In the genomic region with DNA sequence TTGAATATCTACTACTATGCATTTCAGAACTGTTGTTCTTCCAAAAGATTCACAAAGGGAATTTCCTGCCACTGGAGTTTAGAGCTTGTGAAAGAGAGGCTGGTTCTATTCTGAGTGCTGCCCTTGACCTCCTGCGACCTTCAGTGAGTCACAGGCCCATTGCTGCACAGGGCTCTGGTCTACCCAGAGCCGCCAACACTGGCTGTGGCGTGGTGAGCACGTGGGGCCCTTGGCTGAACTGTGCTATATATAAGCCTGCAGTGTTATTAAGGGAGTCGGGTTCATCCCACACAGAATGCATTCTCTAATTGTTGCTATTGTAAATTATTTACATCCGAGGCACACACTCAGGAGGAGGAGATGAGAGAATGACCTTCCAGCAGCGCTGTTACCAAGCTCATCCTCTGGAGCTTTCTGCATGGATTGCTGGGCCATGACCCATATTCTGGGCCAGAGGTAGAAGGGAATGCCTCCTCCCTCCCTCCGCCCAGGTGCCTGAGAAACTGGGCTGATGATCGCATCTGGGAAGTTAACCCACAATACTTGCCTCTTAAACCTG, we compare ENCODE assay signal across 21 cellular contexts. TPM values are rescaled to one million over a fixed set of nuclear protein-coding genes. Genes with fewer than 3 reads are reported as not detected.
DNase-seq lines count a peak whose midpoint lies in the region; ATAC-seq, FAIRE-seq and TF ChIP-seq lines count a peak whose summit lies in the region.
"Had no signal": no experiment of that assay in that cellular context is flagged by ENCODE, and none has a peak within 500 bp of the region (broad histone marks: within the 10 kb centered on the region; RNA-seq: fewer than 3 reads in every experiment).

No MANE protein-coding gene starts in this region.

- H3K36me3 ChIP-seq in right atrium auricular region (no peaks in the 10 kb centered on the region), HepG2 (replicated peaks in 1 of 2; ENCODE audit: control insufficient read depth in 1 of 2, insufficient read depth in 2 of 2, low read length in 2 of 2) (no peaks in the 10 kb centered on the region)

- no peaks in the 10 kb centered on the region for H3K9me3 ChIP-seq in right atrium auricular region
- H3K9me3 ChIP-seq in HepG2 (ENCODE audit: low read length): peaks cover 11% of the 10 kb centered on the region; the same call in 1 of the 2 replicates

- CTCF ChIA-PET in HepG2 (lab: Yijun Ruan, JAX; ENCODE audit: low intra/inter-chr PET ratio, low total read pairs): no interaction called here

- no peak for TF ChIP-seq POLR2A in HepG2 (IDR thresholded peaks at IDR 0.05; ENCODE audit: insufficient read depth in 1 of 2, low read depth in 2 of 2, low read length in 2 of 2)

- POLR2A ChIA-PET in HepG2 (lab: Yijun Ruan, JAX): no interaction called here

- TF ChIP-seq EP300 in HepG2 (IDR thresholded peaks at IDR 0.05; ENCODE audit: low read depth in 2 of 2, low read length in 2 of 2) (no peak; a peak in 1 of 4 replicates), HepG2 (CRISPR knock-in tag; IDR thresholded peaks at IDR 0.05; ENCODE audit: borderline replicate concordance) (no peak; the same call in 1 of the 2 replicates)

- no peak for FAIRE-seq in HepG2 (lab: Jason Lieb, UNC)
- no peak for FAIRE-seq in urothelium cell line (lab: Jason Lieb, UNC)
- FAIRE-seq: A204.1, bronchial epithelial cell, small intestine had no signal

- peak; percentile 84 for ATAC-seq in Right ventricle myocardium inferior
- ATAC-seq in HepG2: peak; percentile 99
- no peak for ATAC-seq in HG02970 (IDR thresholded peaks at IDR 0.05; ENCODE audit: low FRiP score, unreplicated experiment)
- ATAC-seq: activated CD4-positive, CD25-positive, alpha-beta regulatory T cell treated with anti-CD3 and anti-CD28 coated beads, Interleukin-2, amount 50 U/mL, for 24 hours; activated naive CD4-positive, alpha-beta T cell treated with anti-CD3 and anti-CD28 coated beads, Interleukin-2, amount 50 U/mL, for 72 hours; stimulated activated effector memory CD8-positive, alpha-beta T cell treated with anti-CD3 and anti-CD28 coated beads, Interleukin-12 subunit alpha, Interleukin-12 subunit beta, amount 100 ng/mL, for 72 hours had no signal

- intact Hi-C loops in Right ventricle myocardium inferior (cut with DNase I) (no loop called here), HepG2 (cut with micrococcal nuclease; ENCODE audit: unreplicated experiment) (no loop called here)

- TF ChIP-seq CTCF in right atrium auricular region (IDR thresholded peaks at IDR 0.05): no peak
- no peak for TF ChIP-seq CTCF in epithelial cell of proximal tubule (conservative IDR thresholded peaks at IDR 0.05; ENCODE audit: low read depth, low read length)
- no peak for TF ChIP-seq CTCF in HepG2 (CRISPR knock-in tag; IDR thresholded peaks at IDR 0.05)

- H3K27me3 ChIP-seq in right atrium auricular region (no peaks in the 10 kb centered on the region), HepG2 (ENCODE audit: control insufficient read depth in 1 of 2, insufficient read depth in 2 of 2, low read length in 2 of 2) (no peaks in the 10 kb centered on the region)

- TF ChIP-seq RAD21 in HepG2 (CRISPR knock-in tag; IDR thresholded peaks at IDR 0.05): no peak

- H2AFZ ChIP-seq in HepG2 (ENCODE audit: low read length): no peak overlapping the region

- H3K4me2 ChIP-seq in HepG2 (ENCODE audit: low read depth, low read length): no peak overlapping the region

- no TSS peak for BruUV-seq in HepG2 (replicated peaks; lab: Mats Ljungman, UMichigan)

- no peaks in the 10 kb centered on the region for H4K20me1 ChIP-seq in HepG2 (ENCODE audit: insufficient read depth, low read length)

- H3K9ac ChIP-seq in HepG2 (ENCODE audit: insufficient read depth, low read depth, low read length): no peak overlapping the region

- H3K4me3 ChIP-seq in right atrium auricular region (no peak overlapping the region), epithelial cell of proximal tubule (ENCODE audit: low read depth, low read length) (no peak overlapping the region), HepG2 (replicated peaks in 1 of 3; ENCODE audit: insufficient read depth in 1 of 3, low read depth in 2 of 3, low read length in 3 of 3) (no peak overlapping the region)

- WGBS in HepG2 (ENCODE audit: low lambda C conversion rate): 22% methylated on average over 6 of the region's 9 CpGs

- H3K27ac ChIP-seq in right atrium auricular region (no peak overlapping the region), HepG2 (ENCODE audit: extremely low read length, insufficient read depth, low read length) (no peak overlapping the region)

- in situ Hi-C loops in HepG2 (cut with HindIII; ENCODE audit: extremely low pct_ligation_motif_present, low pct_unique_long_range_greater_than_20kb): no loop called here

- H3K4me1 ChIP-seq in right atrium auricular region (peaks cover 0 to 9% of the 10 kb centered on the region in 2 donors), HepG2 (ENCODE audit: insufficient read depth, low read length) (peaks cover 9% of the 10 kb centered on the region; the same call in 1 of the 2 replicates)

- DNase-seq in Right ventricle myocardium inferior (ENCODE audit: missing footprints): no peak
- no peak for DNase-seq in right atrium auricular region (ENCODE audit: low spot score)
- peak; percentile 63 for DNase-seq in epithelial cell of proximal tubule (ENCODE audit: low read depth)
- peak; percentile 33 for DNase-seq in HepG2 (ENCODE audit: low spot score)
- peak; percentile 30 for DNase-seq in urothelium cell line (ENCODE audit: low spot score)
- no peak for DNase-seq in activated CD4-positive, alpha-beta T cell treated with anti-CD3 and anti-CD28 coated beads, Interleukin-2, amount 50 U/mL, for 1 hour
- no peak for DNase-seq in mesenteric fat pad (ENCODE audit: low spot score)
- DNase-seq: activated CD8-positive, alpha-beta memory T cell treated with anti-CD3 and anti-CD28 coated beads, Interleukin-2, amount 50 U/mL, for 48 hours; Kasumi-1; NCI-H187 treated with DMSO at 0.1 percent for 48 hours; NCI-H774; small intestine had no signal

- H3K79me2 ChIP-seq in HepG2 (ENCODE audit: insufficient read depth, low read length): no peaks in the 10 kb centered on the region

TF ChIP-seq in HepG2, 621 proteins besides CTCF, POLR2A, EP300 and RAD21 (continues in another document):
- no peak; the same call in 1 of the 2 replicates for TF ChIP-seq KMT2B (CRISPR knock-in tag; IDR thresholded peaks at IDR 0.05)
- peak; percentile 87 for TF ChIP-seq RXRB (CRISPR knock-in tag; IDR thresholded peaks at IDR 0.05; ENCODE audit: borderline replicate concordance)
- peak; percentile 58; the same call in 1 of the 2 replicates for TF ChIP-seq FOXK1 (CRISPR knock-in tag; IDR thresholded peaks at IDR 0.05; ENCODE audit: borderline replicate concordance, low read depth)
- TF ChIP-seq, protein P1, sequence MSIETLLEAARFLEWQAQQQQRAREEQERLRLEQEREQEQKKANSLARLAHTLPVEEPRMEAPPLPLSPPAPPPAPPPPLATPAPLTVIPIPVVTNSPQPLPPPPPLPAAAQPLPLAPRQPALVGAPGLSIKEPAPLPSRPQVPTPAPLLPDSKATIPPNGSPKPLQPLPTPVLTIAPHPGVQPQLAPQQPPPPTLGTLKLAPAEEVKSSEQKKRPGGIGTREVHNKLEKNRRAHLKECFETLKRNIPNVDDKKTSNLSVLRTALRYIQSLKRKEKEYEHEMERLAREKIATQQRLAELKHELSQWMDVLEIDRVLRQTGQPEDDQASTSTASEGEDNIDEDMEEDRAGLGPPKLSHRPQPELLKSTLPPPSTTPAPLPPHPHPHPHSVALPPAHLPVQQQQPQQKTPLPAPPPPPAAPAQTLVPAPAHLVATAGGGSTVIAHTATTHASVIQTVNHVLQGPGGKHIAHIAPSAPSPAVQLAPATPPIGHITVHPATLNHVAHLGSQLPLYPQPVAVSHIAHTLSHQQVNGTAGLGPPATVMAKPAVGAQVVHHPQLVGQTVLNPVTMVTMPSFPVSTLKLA (IDR thresholded peaks at IDR 0.05): no peak
- no peak for TF ChIP-seq TCF7 (IDR thresholded peaks at IDR 0.05; ENCODE audit: low read depth)
- no peak for TF ChIP-seq ZNF350 (CRISPR knock-in tag; IDR thresholded peaks at IDR 0.05; ENCODE audit: borderline replicate concordance, low read depth)
- peak; percentile 8; the same call in 1 of the 2 replicates for TF ChIP-seq FOXA3 (CRISPR knock-in tag; IDR thresholded peaks at IDR 0.05)
- no peak for TF ChIP-seq PAF1 (CRISPR knock-in tag; IDR thresholded peaks at IDR 0.05)
- no peak for TF ChIP-seq EED (CRISPR knock-in tag; IDR thresholded peaks at IDR 0.05)
- TF ChIP-seq ZNF430 (CRISPR knock-in tag; IDR thresholded peaks at IDR 0.05): no peak
- no peak for TF ChIP-seq MATR3 (CRISPR knock-in tag; IDR thresholded peaks at IDR 0.05)
- TF ChIP-seq NR2F6 (IDR thresholded peaks at IDR 0.05): peak; percentile 92
- peak; percentile 97 for TF ChIP-seq NR2F6 (CRISPR knock-in tag; IDR thresholded peaks at IDR 0.05)
- no peak for TF ChIP-seq TSC22D2 (CRISPR knock-in tag; IDR thresholded peaks at IDR 0.05; ENCODE audit: borderline replicate concordance)

RNA-seq across cellular contexts. Expression of gene BRINP1, which starts 47.0 kb away (rescaled TPM):
- 0.35 TPM for total RNA-seq in Right ventricle myocardium inferior
- 1 to 10 TPM in 1 of 2 donors, under 1 TPM in 1; 0.78 to 2.0 TPM for total RNA-seq in right atrium auricular region
- total RNA-seq in epithelial cell of proximal tubule: 1.4 and 2.5 TPM in 2 replicates
- total RNA-seq in HepG2 (2016; rRNA removed; fragmentation: Illumina TruSeq; extraction: Trizol): not detected in 2 replicates
- total RNA-seq in HepG2 (2016; cell fraction: cytosol; rRNA removed; fragmentation: Illumina TruSeq; extraction: Trizol; ENCODE audit: low read depth): not detected in 2 replicates
- total RNA-seq in HepG2 (2016; cell fraction: insoluble cytoplasmic fraction; rRNA removed; fragmentation: Illumina TruSeq; extraction: Trizol): not detected in 2 replicates
- total RNA-seq in HepG2 (2016; cell fraction: membrane; rRNA removed; fragmentation: Illumina TruSeq; extraction: Trizol): not detected in 2 replicates
- not detected in 2 replicates for total RNA-seq in HepG2 (2016; cell fraction: nucleus; rRNA removed; fragmentation: Illumina TruSeq; extraction: Trizol)
- not detected in 2 replicates for polyA plus RNA-seq in HepG2 (2011; rRNA removed)
- not detected in 2 replicates for polyA plus RNA-seq in HepG2 (2011; cell fraction: cytosol; rRNA removed)
- polyA plus RNA-seq in HepG2 (2011; cell fraction: nucleus; rRNA removed): not detected in 2 replicates
- not detected in 2 replicates for polyA plus RNA-seq in HepG2 (2012)
- polyA plus RNA-seq in HepG2 (2016; cell fraction: cytosol; fragmentation: Illumina TruSeq; extraction: Trizol; ENCODE audit: low read depth): not detected in 2 replicates
- polyA plus RNA-seq in HepG2 (2016; cell fraction: insoluble cytoplasmic fraction; fragmentation: Illumina TruSeq; extraction: Trizol; ENCODE audit: low read depth): not detected in 2 replicates
- polyA plus RNA-seq in HepG2 (2016; cell fraction: membrane; fragmentation: Illumina TruSeq; extraction: Trizol; ENCODE audit: low read depth): not detected in 2 replicates
- not detected in 2 replicates for polyA plus RNA-seq in HepG2 (2016; cell fraction: nucleus; fragmentation: Illumina TruSeq; extraction: Trizol; ENCODE audit: insufficient read depth, low read depth)
- 0.09 TPM in 1 of 2 replicates, not detected in the other for polyA minus RNA-seq in HepG2 (2011; rRNA and poly(A)+ RNA removed; ENCODE audit: low replicate concordance)
- not detected in 2 replicates for polyA minus RNA-seq in HepG2 (2011; cell fraction: cytosol; rRNA and poly(A)+ RNA removed)
- not detected in 2 replicates for polyA minus RNA-seq in HepG2 (2011; cell fraction: nucleus; rRNA and poly(A)+ RNA removed)
- total RNA-seq in mesenteric fat pad: not detected
- total RNA-seq: activated naive CD4-positive, alpha-beta T cell treated with anti-CD3 and anti-CD28 coated beads, Interleukin-2, amount 50 U/mL, for 72 hours; Daoy; T-helper 1 cell treated with Interleukin-12 subunit alpha and Interleukin-12 subunit beta and Interleukin-4 antibody, amounts not matched to agents 30 ng/mL and 1 ng/mL, for 36 hours had no signal
- polyA plus RNA-seq: CD14-positive monocyte had no signal

Comparison
In these comparisons a context has a peak if more than half of its experiments do, and no peak if none do; other contexts are left out.
1. DNase-seq: peak in epithelial cell of proximal tubule (single experiment), HepG2 (single experiment) and urothelium cell line (single experiment); none in Right ventricle myocardium inferior (single experiment), right atrium auricular region (single experiment), activated CD4-positive, alpha-beta T cell treated with anti-CD3 and anti-CD28 coated beads, Interleukin-2, amount 50 U/mL, for 1 hour (single experiment) and mesenteric fat pad (single experiment).